Comparison of ENCODE assay signal across 24 cellular contexts in genomic region chr20:50580842-50581544, GRCh38.
DNase-seq lines count a peak whose midpoint lies in the region; ATAC-seq, FAIRE-seq and TF ChIP-seq lines count a peak whose summit lies in the region.
"Had no signal": no experiment of that assay in that cellular context is flagged by ENCODE, and none has a peak within 500 bp of the region (broad histone marks: within the 10 kb centered on the region; RNA-seq: fewer than 3 reads in every experiment).

No MANE protein-coding gene starts in this region.

- BruUV-seq in Panc1 (replicated peaks; lab: Mats Ljungman, UMichigan), result no TSS peak

- TF ChIP-seq POLR2A in spleen (IDR thresholded peaks at IDR 0.05), result no peak

- ATAC-seq in Panc1, result no peak
- ATAC-seq in activated CD4-positive, alpha-beta T cell treated with anti-CD3 and anti-CD28 coated beads for 36 hours, result no peak
- ATAC-seq: foreskin keratinocyte, heart left ventricle, psoas muscle had no signal

- peak overlapping the region; percentile 67 for H3K27ac ChIP-seq in Panc1 (ENCODE audit: low read length)
- H3K27ac ChIP-seq in cingulate gyrus (ENCODE audit: low read depth, low read length), result peak overlapping the region; percentile 24
- peak overlapping the region in 1 of 8 donors; percentile 77 for H3K27ac ChIP-seq in spleen
- H3K27ac ChIP-seq: esophagus muscularis mucosa, foreskin keratinocyte, left ventricle myocardium inferior, neutrophil, psoas muscle had no signal

- H3K4me1 ChIP-seq in Panc1 (ENCODE audit: control insufficient read depth, insufficient read depth, low read length), result peaks cover 65% of the 10 kb centered on the region
- peaks cover 0 to 55% (median 22%) of the 10 kb centered on the region in 6 donors for H3K4me1 ChIP-seq in spleen
- H3K4me1 ChIP-seq: foreskin keratinocyte had no signal

- intact Hi-C loops in Panc1 (cut with micrococcal nuclease; ENCODE audit: unreplicated experiment), result loop anchor here (5.0 kb wide), 1 partner anchor 394 kb away; no protein-coding TSS in a partner anchor
- intact Hi-C loops in spleen (cut with DNase I; ENCODE audit: low total_unique reads), result no loop called here
- intact Hi-C loops in activated CD4-positive, alpha-beta T cell treated with anti-CD3 and anti-CD28 coated beads for 36 hours (cut with DNase I, micrococcal nuclease), result loop anchor here in 1 of 2 experiments (1.0 to 2.0 kb wide), 2 partner anchors 103 to 390 kb away; partner anchors contain the start of gene CEBPB

- in situ Hi-C loops in Panc1 (cut with HindIII; ENCODE audit: low pct_unique_long_range_greater_than_20kb, low sequenced_read_pairs), result no loop called here

- H3K9me3 Mint-ChIP-seq in activated CD4-positive, alpha-beta T cell treated with anti-CD3 and anti-CD28 coated beads for 36 hours (ENCODE audit: low read depth), result no peaks in the 10 kb centered on the region
- no peaks in the 10 kb centered on the region for H3K9me3 Mint-ChIP-seq in glutamatergic neuron (ENCODE audit: unreplicated experiment)
- H3K9me3 Mint-ChIP-seq: mesothelial cell of epicardium had no signal

- H3K36me3 ChIP-seq in Panc1 (ENCODE audit: control insufficient read depth, insufficient read depth, low read length), result peaks cover 24% of the 10 kb centered on the region
- peaks cover 2 to 100% (median 94%) of the 10 kb centered on the region in 6 donors for H3K36me3 ChIP-seq in spleen

- H3K27ac Mint-ChIP-seq in activated CD4-positive, alpha-beta T cell treated with anti-CD3 and anti-CD28 coated beads for 36 hours, result no peak overlapping the region
- H3K27ac Mint-ChIP-seq in glutamatergic neuron (ENCODE audit: unreplicated experiment), result no peak overlapping the region
- H3K27ac Mint-ChIP-seq: mesothelial cell of epicardium had no signal

- H3K4me3 Mint-ChIP-seq in activated CD4-positive, alpha-beta T cell treated with anti-CD3 and anti-CD28 coated beads for 36 hours, result no peak overlapping the region
- no peak overlapping the region for H3K4me3 Mint-ChIP-seq in glutamatergic neuron (ENCODE audit: unreplicated experiment)
- H3K4me3 Mint-ChIP-seq: mesothelial cell of epicardium had no signal

- TF ChIP-seq CTCF in Panc1 (IDR thresholded peaks at IDR 0.05) (no peak), spleen (IDR thresholded peaks at IDR 0.05 in 8 of 11, conservative IDR thresholded peaks at IDR 0.05 in 3 of 11) (no peak), glutamatergic neuron (IDR thresholded peaks at IDR 0.05; ENCODE audit: partially characterized antibody, unreplicated experiment) (no peak)

- H3K4me3 ChIP-seq in Panc1 (ENCODE audit: low read depth in 2 of 2, low read length in 2 of 2) (no peak overlapping the region), spleen (no peak overlapping the region)
- H3K4me3 ChIP-seq: esophagus muscularis mucosa, heart left ventricle, left ventricle myocardium inferior, psoas muscle had no signal

- H3K36me3 Mint-ChIP-seq in activated CD4-positive, alpha-beta T cell treated with anti-CD3 and anti-CD28 coated beads for 36 hours (ENCODE audit: low read depth), result peaks cover 64% of the 10 kb centered on the region
- H3K36me3 Mint-ChIP-seq in glutamatergic neuron (ENCODE audit: unreplicated experiment), result no peaks in the 10 kb centered on the region

- DNase-seq in HTR-8/SVneo (ENCODE audit: insufficient read length, low spot score), result no peak
- no peak for DNase-seq in Panc1 (ENCODE audit: low read depth, low spot score)
- DNase-seq in spleen, result peak; percentile 64
- no peak for DNase-seq in activated CD4-positive, alpha-beta T cell treated with anti-CD3 and anti-CD28 coated beads, Interleukin-2, amount 50 U/mL, for 4 hours
- no peak for DNase-seq in activated CD4-positive, alpha-beta T cell treated with anti-CD3 and anti-CD28 coated beads for 36 hours
- DNase-seq in glutamatergic neuron, result no peak
- DNase-seq: activated CD4-positive, alpha-beta T cell treated with anti-CD3 and anti-CD28 coated beads for 1 hour; cerebellar nuclear complex; COR-L47; foreskin keratinocyte; HCEC 1CT; heart left ventricle; left ventricle myocardium inferior; NCI-H1417; NCI-H2029; psoas muscle; stimulated activated CD4-positive, alpha-beta T cell treated with anti-CD3 and anti-CD28 coated beads, Interleukin-4, amount 100 ng/mL, for 4 hours; trophoblast cell had no signal

- POLR2A ChIA-PET in Panc1 (lab: Charles Lee), result interaction anchor here (0.7 kb wide), 1 partner anchor 45 kb away, joined by 3 read pairs; no protein-coding TSS in a partner anchor
- POLR2A ChIA-PET in activated CD4-positive, alpha-beta T cell treated with anti-CD3 and anti-CD28 coated beads for 36 hours (lab: Charles Lee), result interaction anchor here (0.7 kb wide), 1 partner anchor 79 kb away, joined by 3 read pairs; no protein-coding TSS in a partner anchor

- CTCF ChIA-PET in Panc1 (lab: Charles Lee), result interaction anchor here (0.6 to 0.7 kb wide), 2 partner anchors 150 to 458 kb away, joined by 3 read pairs; partner anchors contain the start of gene PARD6B
- CTCF ChIA-PET in activated CD4-positive, alpha-beta T cell treated with anti-CD3 and anti-CD28 coated beads for 36 hours (lab: Charles Lee), result interaction anchor here (0.6 to 2.1 kb wide), 4 partner anchors 11 to 1469 kb away, joined by 3 to 5 read pairs (median 3); no protein-coding TSS in a partner anchor

- H3K9me3 ChIP-seq in Panc1 (ENCODE audit: control insufficient read depth, insufficient read depth, low read depth, low read length), result no peaks in the 10 kb centered on the region
- no peaks in the 10 kb centered on the region for H3K9me3 ChIP-seq in spleen
- H3K9me3 ChIP-seq: esophagus muscularis mucosa, heart left ventricle, left ventricle myocardium inferior, neutrophil, psoas muscle had no signal

- 91 to 96% (median 95%) methylated on average over 21 of the region's 21 CpGs for WGBS in spleen, 5 donors

- peak; percentile 60 for FAIRE-seq in HTR-8/SVneo (lab: Jason Lieb, UNC)
- FAIRE-seq: G401.6, keratinocyte had no signal

- H3K4me1 Mint-ChIP-seq in activated CD4-positive, alpha-beta T cell treated with anti-CD3 and anti-CD28 coated beads for 36 hours, result peaks cover 13% of the 10 kb centered on the region
- no peaks in the 10 kb centered on the region for H3K4me1 Mint-ChIP-seq in glutamatergic neuron (ENCODE audit: low read depth, unreplicated experiment)
- H3K4me1 Mint-ChIP-seq: mesothelial cell of epicardium had no signal

- no peaks in the 10 kb centered on the region for H3K27me3 Mint-ChIP-seq in activated CD4-positive, alpha-beta T cell treated with anti-CD3 and anti-CD28 coated beads for 36 hours
- H3K27me3 Mint-ChIP-seq in glutamatergic neuron (ENCODE audit: unreplicated experiment), result peaks cover 3% of the 10 kb centered on the region

- no peaks in the 10 kb centered on the region for H3K27me3 ChIP-seq in Panc1 (ENCODE audit: control insufficient read depth, insufficient read depth, low read length)
- H3K27me3 ChIP-seq in spleen (replicated peaks in 1 of 7), result no peaks in the 10 kb centered on the region
- H3K27me3 ChIP-seq: esophagus muscularis mucosa, foreskin keratinocyte, heart left ventricle, neutrophil had no signal
